8 cellular contexts compared by ENCODE assay signal in the genomic region with DNA sequence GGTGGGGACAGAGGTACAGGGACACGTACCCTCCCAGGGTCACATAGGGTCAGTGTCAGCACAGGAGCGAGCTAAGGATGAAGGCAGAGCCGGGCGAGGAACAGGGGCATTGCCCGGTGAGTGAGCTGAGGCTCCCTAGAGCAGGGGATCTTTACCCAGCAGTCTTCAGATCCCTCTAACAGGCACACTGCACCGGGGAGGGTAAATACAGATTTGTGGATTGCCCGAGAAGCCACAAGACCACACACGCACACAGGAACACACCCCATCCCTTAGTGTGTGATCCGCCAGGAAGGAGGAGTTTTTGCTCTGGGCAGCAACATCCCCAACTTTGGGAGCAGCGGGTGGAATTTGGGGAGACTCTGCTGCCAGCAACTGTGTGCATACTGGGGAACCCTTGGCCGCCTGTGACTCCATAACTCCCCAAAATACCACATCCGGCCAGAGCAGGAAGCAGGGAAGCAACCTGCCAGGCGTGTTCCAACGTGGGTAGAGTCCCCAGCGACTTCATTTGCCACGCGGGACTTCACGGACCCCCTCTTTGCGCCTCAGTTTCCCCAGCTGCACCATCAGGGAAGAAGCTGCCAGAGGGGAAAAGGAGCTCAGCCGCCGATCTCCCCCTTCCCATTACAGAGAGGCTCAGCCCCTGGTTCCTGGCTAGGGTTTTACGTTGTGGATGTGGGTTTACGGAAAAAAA. TPM values are rescaled to one million over a fixed set of nuclear protein-coding genes. Genes with fewer than 3 reads are reported as not detected.
DNase-seq lines count a peak whose midpoint lies in the region; ATAC-seq and TF ChIP-seq lines count a peak whose summit lies in the region.

No MANE protein-coding gene starts in this region.

- intact Hi-C loops in activated CD4-positive, alpha-beta T cell treated with anti-CD3 and anti-CD28 coated beads, Interleukin-2, amount 10 ng/mL, durations not matched to agents 24 days and 14 days (cut with micrococcal nuclease) = loop anchor here (1.0 to 2.0 kb wide), 4 partner anchors 26 to 150 kb away; partner anchors contain the start of genes NCLN and TLE6
- intact Hi-C loops in esophagus muscularis mucosa (cut with DNase I) = no loop called here

- peak overlapping the region; percentile 86 for H3K4me3 Mint-ChIP-seq in activated CD4-positive, alpha-beta T cell treated with anti-CD3 and anti-CD28 coated beads, Interleukin-2, amount 10 ng/mL, durations not matched to agents 24 days and 14 days
- H3K4me3 Mint-ChIP-seq in neural progenitor cell = peak overlapping the region; percentile 84

- no peak for TF ChIP-seq CTCF in esophagus muscularis mucosa (IDR thresholded peaks at IDR 0.05)
- no peak for TF ChIP-seq CTCF in neural progenitor cell (IDR thresholded peaks at IDR 0.05)

- H3K9ac ChIP-seq in HUES48 (ENCODE audit: low read depth, low read length) (no peak overlapping the region), neural progenitor cell (no peak overlapping the region)

- peaks cover 12% of the 10 kb centered on the region for H3K4me1 ChIP-seq in HUES48 (ENCODE audit: control insufficient read depth, insufficient read depth, low read length)
- H3K4me1 ChIP-seq in esophagus muscularis mucosa = peaks cover 18 to 36% (median 24%) of the 10 kb centered on the region in 4 donors
- H3K4me1 ChIP-seq in neural progenitor cell = peaks cover 17% of the 10 kb centered on the region

- 3% methylated on average over 13 of the region's 23 CpGs for WGBS in esophagus muscularis mucosa

- H3K9me3 ChIP-seq in HUES48 (ENCODE audit: control insufficient read depth, insufficient read depth, low read length) (no peaks in the 10 kb centered on the region), esophagus muscularis mucosa (no peaks in the 10 kb centered on the region), neural progenitor cell (ENCODE audit: low read depth) (no peaks in the 10 kb centered on the region)

- H4K20me1 ChIP-seq in neural progenitor cell (ENCODE audit: low read depth) = peaks cover 23% of the 10 kb centered on the region

- DNase-seq in EH (ENCODE audit: low read depth) (peak; percentile 47), esophagus muscularis mucosa (ENCODE audit: extremely low spot score) (no peak), neural progenitor cell (ENCODE audit: low spot score) (peak; percentile 62), SHP77 treated with DMSO at 0.1 percent for 48 hours (lab: John Stamatoyannopoulos, UW) (no peak), cerebellum (ENCODE audit: low spot score) (no peak)
- peak; percentile 86 for DNase-seq in activated CD4-positive, alpha-beta T cell treated with anti-CD3 and anti-CD28 coated beads, Interleukin-2, amount 10 ng/mL, durations not matched to agents 24 days and 14 days

- H3K36me3 Mint-ChIP-seq in activated CD4-positive, alpha-beta T cell treated with anti-CD3 and anti-CD28 coated beads, Interleukin-2, amount 10 ng/mL, durations not matched to agents 24 days and 14 days (ENCODE audit: low read depth) = no peaks in the 10 kb centered on the region
- H3K36me3 Mint-ChIP-seq in neural progenitor cell = no peaks in the 10 kb centered on the region

- H3K4me3 ChIP-seq in HUES48 (ENCODE audit: low read depth, low read length) = peak overlapping the region; percentile 62
- peak overlapping the region; percentile 57 to 66 (median 62) for H3K4me3 ChIP-seq in esophagus muscularis mucosa
- peak overlapping the region; percentile 40 for H3K4me3 ChIP-seq in neural progenitor cell

- TF ChIP-seq POLR2A in esophagus muscularis mucosa (IDR thresholded peaks at IDR 0.05; ENCODE audit: low read depth) = no peak

- peaks cover 23% of the 10 kb centered on the region for H3K4me1 Mint-ChIP-seq in activated CD4-positive, alpha-beta T cell treated with anti-CD3 and anti-CD28 coated beads, Interleukin-2, amount 10 ng/mL, durations not matched to agents 24 days and 14 days
- H3K4me1 Mint-ChIP-seq in neural progenitor cell = peaks cover 33% of the 10 kb centered on the region

- no peaks in the 10 kb centered on the region for H3K79me2 ChIP-seq in neural progenitor cell (ENCODE audit: low read depth)

- peaks cover 37% of the 10 kb centered on the region for H3K27me3 Mint-ChIP-seq in activated CD4-positive, alpha-beta T cell treated with anti-CD3 and anti-CD28 coated beads, Interleukin-2, amount 10 ng/mL, durations not matched to agents 24 days and 14 days
- H3K27me3 Mint-ChIP-seq in neural progenitor cell (ENCODE audit: insufficient read depth, low read depth) = peaks cover 76% of the 10 kb centered on the region

- H3F3A ChIP-seq in neural progenitor cell (ENCODE audit: low read depth) = peaks cover 26% of the 10 kb centered on the region

- TF ChIP-seq EP300 in esophagus muscularis mucosa (IDR thresholded peaks at IDR 0.05) = no peak

- peak overlapping the region; percentile 94 for H3K27ac Mint-ChIP-seq in activated CD4-positive, alpha-beta T cell treated with anti-CD3 and anti-CD28 coated beads, Interleukin-2, amount 10 ng/mL, durations not matched to agents 24 days and 14 days
- no peak overlapping the region for H3K27ac Mint-ChIP-seq in neural progenitor cell

- H3K27me3 ChIP-seq in HUES48 (ENCODE audit: control insufficient read depth, insufficient read depth, low read length) (peaks cover 21% of the 10 kb centered on the region), esophagus muscularis mucosa (no peaks in the 10 kb centered on the region), neural progenitor cell (peaks cover 83% of the 10 kb centered on the region)

- H3K4me2 ChIP-seq in neural progenitor cell = peak overlapping the region; percentile 75

- H3K36me3 ChIP-seq in HUES48 (ENCODE audit: control insufficient read depth, insufficient read depth, low read length) = no peaks in the 10 kb centered on the region
- H3K36me3 ChIP-seq in esophagus muscularis mucosa = no peaks in the 10 kb centered on the region
- no peaks in the 10 kb centered on the region for H3K36me3 ChIP-seq in neural progenitor cell

- no peak overlapping the region for H2AFZ ChIP-seq in neural progenitor cell (replicated peaks)

- H3K27ac ChIP-seq in HUES48 (ENCODE audit: low read depth, low read length) (peak overlapping the region; percentile 50), esophagus muscularis mucosa (replicated peaks in 1 of 4) (peak overlapping the region; percentile 84 to 94 (median 93)), neural progenitor cell (no peak overlapping the region)

- no peak for ATAC-seq in HG03457 (IDR thresholded peaks at IDR 0.05; ENCODE audit: unreplicated experiment)

- no peaks in the 10 kb centered on the region for H3K9me3 Mint-ChIP-seq in activated CD4-positive, alpha-beta T cell treated with anti-CD3 and anti-CD28 coated beads, Interleukin-2, amount 10 ng/mL, durations not matched to agents 24 days and 14 days
- peaks cover 4% of the 10 kb centered on the region for H3K9me3 Mint-ChIP-seq in neural progenitor cell

RNA-seq across cellular contexts. Expression of gene TLE2, which starts 5.9 kb away (rescaled TPM):
- 1.4 and 2.3 TPM in 2 replicates for total RNA-seq in activated CD4-positive, alpha-beta T cell treated with anti-CD3 and anti-CD28 coated beads, Interleukin-2, amount 10 ng/mL, durations not matched to agents 24 days and 14 days
- total RNA-seq in esophagus muscularis mucosa (10 to 100 TPM; 34.0 to 51.2 (median 44.1) TPM), neural progenitor cell (ENCODE audit: low replicate concordance) (1.1 TPM in 1 of 2 replicates, not detected in the other), cerebellum (17.0 TPM)

RNA-seq across cellular contexts. Expression of gene TLE5, which starts 27.3 kb away (rescaled TPM):
- total RNA-seq in activated CD4-positive, alpha-beta T cell treated with anti-CD3 and anti-CD28 coated beads, Interleukin-2, amount 10 ng/mL, durations not matched to agents 24 days and 14 days = 380 and 392 TPM in 2 replicates
- 100 to 1,000 TPM; 657 to 947 (median 804) TPM for total RNA-seq in esophagus muscularis mucosa
- total RNA-seq in neural progenitor cell (ENCODE audit: low replicate concordance) = 54.6 and 148 TPM in 2 replicates
- total RNA-seq in cerebellum = 92.0 TPM

RNA-seq across cellular contexts. Expression of gene TLE6, which starts 57.6 kb away (rescaled TPM):
- 1.1 and 1.3 TPM in 2 replicates for total RNA-seq in activated CD4-positive, alpha-beta T cell treated with anti-CD3 and anti-CD28 coated beads, Interleukin-2, amount 10 ng/mL, durations not matched to agents 24 days and 14 days
- 1 to 10 TPM in 1 of 4 donors, under 1 TPM in 2, not detected in 1; 0.75 to 1.2 (median 0.91) TPM for total RNA-seq in esophagus muscularis mucosa
- 0.22 and 1.8 TPM in 2 replicates for total RNA-seq in neural progenitor cell (ENCODE audit: low replicate concordance)
- 0.91 TPM for total RNA-seq in cerebellum

RNA-seq across cellular contexts. Expression of gene GNA11, which starts 59.2 kb away (rescaled TPM):
- 7.4 and 10.1 TPM in 2 replicates for total RNA-seq in activated CD4-positive, alpha-beta T cell treated with anti-CD3 and anti-CD28 coated beads, Interleukin-2, amount 10 ng/mL, durations not matched to agents 24 days and 14 days
- total RNA-seq in esophagus muscularis mucosa (100 to 1,000 TPM in 3 of 4 donors, 10 to 100 TPM in 1; 90.5 to 169 (median 119) TPM), neural progenitor cell (ENCODE audit: low replicate concordance) (12.4 and 19.5 TPM in 2 replicates), cerebellum (37.0 TPM)

Comparison
In these comparisons a context has a peak if more than half of its experiments do, and no peak if none do; other contexts are left out.
1. DNase-seq: peak in EH (single experiment), activated CD4-positive, alpha-beta T cell treated with anti-CD3 and anti-CD28 coated beads, Interleukin-2, amount 10 ng/mL, durations not matched to agents 24 days and 14 days (single experiment) and neural progenitor cell (single experiment); none in esophagus muscularis mucosa (single experiment), SHP77 treated with DMSO at 0.1 percent for 48 hours (single experiment) and cerebellum (single experiment).
2. Peak in every context shown above with its lines, with median percentiles within 50 percentile points of each other: H3K4me3 ChIP-seq.